Comparison of ENCODE assay signal across 8 cellular contexts in genomic region chr4:39043697-39044363, GRCh38. TPM values are rescaled to one million over a fixed set of nuclear protein-coding genes. Genes with fewer than 3 reads are reported as not detected.
DNase-seq lines count a peak whose midpoint lies in the region; ATAC-seq and TF ChIP-seq lines count a peak whose summit lies in the region.

No MANE protein-coding gene starts in this region.

- TF ChIP-seq CTCF in natural killer cell (IDR thresholded peaks at IDR 0.05): no peak

- no peak for ATAC-seq in activated CD8-positive, alpha-beta memory T cell treated with anti-CD3 and anti-CD28 coated beads, Interleukin-2, amount 10 ng/mL, durations not matched to agents 7 days and 5 days
- ATAC-seq in SK-N-SH treated with all-trans-retinoic acid at 6 μM for 48 hours (peak; percentile 6; the same call in 2 of the 3 replicates), natural killer cell (peak in 1 of 3 donors; percentile 22), GM19023 (IDR thresholded peaks at IDR 0.05; ENCODE audit: unreplicated experiment) (no peak), HG03439 (IDR thresholded peaks at IDR 0.05; ENCODE audit: unreplicated experiment) (no peak)
- no peak for ATAC-seq in effector memory CD8-positive, alpha-beta T cell (replicated peaks)

- peak overlapping the region; percentile 85 for H3K27ac Mint-ChIP-seq in activated CD8-positive, alpha-beta memory T cell treated with anti-CD3 and anti-CD28 coated beads, Interleukin-2, amount 10 ng/mL, durations not matched to agents 7 days and 5 days
- peak overlapping the region; percentile 89 to 92 for H3K27ac Mint-ChIP-seq in effector memory CD8-positive, alpha-beta T cell
- H3K27ac Mint-ChIP-seq in natural killer cell: peak overlapping the region; percentile 92 to 93

- intact Hi-C loops in natural killer cell (cut with micrococcal nuclease): loop anchor here (1.0 to 10.0 kb wide), 2 partner anchors 12 to 411 kb away; partner anchors contain the start of genes LIAS, RPL9 and TMEM156

- H3K4me3 Mint-ChIP-seq in activated CD8-positive, alpha-beta memory T cell treated with anti-CD3 and anti-CD28 coated beads, Interleukin-2, amount 10 ng/mL, durations not matched to agents 7 days and 5 days: peak overlapping the region; percentile 78
- H3K4me3 Mint-ChIP-seq in effector memory CD8-positive, alpha-beta T cell: peak overlapping the region; percentile 84 to 88
- H3K4me3 Mint-ChIP-seq in natural killer cell: peak overlapping the region; percentile 90

- H3K36me3 Mint-ChIP-seq in activated CD8-positive, alpha-beta memory T cell treated with anti-CD3 and anti-CD28 coated beads, Interleukin-2, amount 10 ng/mL, durations not matched to agents 7 days and 5 days: peaks cover 7% of the 10 kb centered on the region
- H3K36me3 Mint-ChIP-seq in effector memory CD8-positive, alpha-beta T cell (ENCODE audit: insufficient read depth): peaks cover 17% of the 10 kb centered on the region
- H3K36me3 Mint-ChIP-seq in natural killer cell: no peaks in the 10 kb centered on the region

- CTCF ChIA-PET in activated CD8-positive, alpha-beta memory T cell treated with anti-CD3 and anti-CD28 coated beads, Interleukin-2, amount 10 ng/mL, durations not matched to agents 7 days and 5 days (lab: Charles Lee): interaction anchor here (0.6 to 2.8 kb wide), 8 partner anchors 9 to 425 kb away, joined by 3 to 10 read pairs (median 4); no protein-coding TSS in a partner anchor

- DNase-seq in activated CD8-positive, alpha-beta memory T cell treated with anti-CD3 and anti-CD28 coated beads, Interleukin-2, amount 10 ng/mL, durations not matched to agents 7 days and 5 days: no peak
- no peak for DNase-seq in activated CD8-positive, alpha-beta memory T cell treated with anti-CD3 and anti-CD28 coated beads, Interleukin-2, amount 50 U/mL, for 4 hours
- no peak for DNase-seq in effector memory CD8-positive, alpha-beta T cell
- DNase-seq in natural killer cell (no peak), mucosa of gallbladder (ENCODE audit: low spot score) (no peak)

- no peaks in the 10 kb centered on the region for H3K9me3 Mint-ChIP-seq in activated CD8-positive, alpha-beta memory T cell treated with anti-CD3 and anti-CD28 coated beads, Interleukin-2, amount 10 ng/mL, durations not matched to agents 7 days and 5 days (ENCODE audit: low read depth)
- H3K9me3 Mint-ChIP-seq in effector memory CD8-positive, alpha-beta T cell: no peaks in the 10 kb centered on the region
- H3K9me3 Mint-ChIP-seq in natural killer cell: no peaks in the 10 kb centered on the region

- H3K4me1 Mint-ChIP-seq in activated CD8-positive, alpha-beta memory T cell treated with anti-CD3 and anti-CD28 coated beads, Interleukin-2, amount 10 ng/mL, durations not matched to agents 7 days and 5 days: peaks cover 51% of the 10 kb centered on the region
- peaks cover 27 to 32% of the 10 kb centered on the region in 2 donors for H3K4me1 Mint-ChIP-seq in effector memory CD8-positive, alpha-beta T cell (ENCODE audit: low read depth in 2 of 2)
- peaks cover 35 to 38% of the 10 kb centered on the region in 2 donors for H3K4me1 Mint-ChIP-seq in natural killer cell

- H3K27me3 Mint-ChIP-seq in activated CD8-positive, alpha-beta memory T cell treated with anti-CD3 and anti-CD28 coated beads, Interleukin-2, amount 10 ng/mL, durations not matched to agents 7 days and 5 days: no peaks in the 10 kb centered on the region
- no peaks in the 10 kb centered on the region for H3K27me3 Mint-ChIP-seq in effector memory CD8-positive, alpha-beta T cell
- no peaks in the 10 kb centered on the region for H3K27me3 Mint-ChIP-seq in natural killer cell (ENCODE audit: low read depth in 2 of 2)

TF ChIP-seq in SK-N-SH treated with all-trans-retinoic acid at 6 μM for 48 hours, 23 proteins besides CTCF, POLR2A, EP300 and RAD21:
- TF ChIP-seq PPARA (CRISPR knock-in tag; IDR thresholded peaks at IDR 0.05; ENCODE audit: borderline replicate concordance) (no peak), RARB (CRISPR knock-in tag; IDR thresholded peaks at IDR 0.05) (no peak), BACH2 (CRISPR knock-in tag; IDR thresholded peaks at IDR 0.05; ENCODE audit: borderline replicate concordance) (no peak), ESRRG (CRISPR knock-in tag; IDR thresholded peaks at IDR 0.05) (no peak), ZNF8 (CRISPR knock-in tag; IDR thresholded peaks at IDR 0.05) (no peak), GLIS3 (CRISPR knock-in tag; IDR thresholded peaks at IDR 0.05) (no peak), TCF4 (CRISPR knock-in tag; IDR thresholded peaks at IDR 0.05; ENCODE audit: borderline replicate concordance) (no peak), ARNTL (CRISPR knock-in tag; IDR thresholded peaks at IDR 0.05; ENCODE audit: borderline replicate concordance, low read depth) (no peak), ISL1 (CRISPR knock-in tag; IDR thresholded peaks at IDR 0.05) (no peak), TSHZ2 (CRISPR knock-in tag; IDR thresholded peaks at IDR 0.05) (no peak), ZFP3 (CRISPR knock-in tag; IDR thresholded peaks at IDR 0.05) (no peak), CSDC2 (CRISPR knock-in tag; IDR thresholded peaks at IDR 0.05) (no peak), ZC3H10 (CRISPR knock-in tag; IDR thresholded peaks at IDR 0.05) (no peak), ZNF70 (CRISPR knock-in tag; IDR thresholded peaks at IDR 0.05) (no peak), TOX (CRISPR knock-in tag; IDR thresholded peaks at IDR 0.05; ENCODE audit: borderline replicate concordance) (no peak), SNAI2 (CRISPR knock-in tag; IDR thresholded peaks at IDR 0.05) (no peak), POU6F1 (CRISPR knock-in tag; IDR thresholded peaks at IDR 0.05; ENCODE audit: borderline replicate concordance, low read depth) (no peak), ZFP30 (CRISPR knock-in tag; IDR thresholded peaks at IDR 0.05) (no peak), CSRNP3 (CRISPR knock-in tag; IDR thresholded peaks at IDR 0.05) (no peak)

RNA-seq across cellular contexts. Expression of gene TMEM156, which starts 11.6 kb away (rescaled TPM):
- total RNA-seq in activated CD8-positive, alpha-beta memory T cell treated with anti-CD3 and anti-CD28 coated beads, Interleukin-2, amount 10 ng/mL, durations not matched to agents 7 days and 5 days: 10 to 100 TPM; 18.5 to 18.8 TPM
- 10 to 100 TPM; 13.8 to 22.3 (median 16.8) TPM for total RNA-seq in natural killer cell
- 3.3 TPM for total RNA-seq in mucosa of gallbladder

RNA-seq across cellular contexts. Expression of gene KLHL5, which starts 18.2 kb away (rescaled TPM):
- 10 to 100 TPM; 21.6 to 26.2 TPM for total RNA-seq in activated CD8-positive, alpha-beta memory T cell treated with anti-CD3 and anti-CD28 coated beads, Interleukin-2, amount 10 ng/mL, durations not matched to agents 7 days and 5 days
- total RNA-seq in natural killer cell: 10 to 100 TPM; 12.6 to 14.2 (median 13.7) TPM
- 29.6 TPM for total RNA-seq in mucosa of gallbladder
